Comparison of ENCODE assay signal across 8 cellular contexts in the genomic region with DNA sequence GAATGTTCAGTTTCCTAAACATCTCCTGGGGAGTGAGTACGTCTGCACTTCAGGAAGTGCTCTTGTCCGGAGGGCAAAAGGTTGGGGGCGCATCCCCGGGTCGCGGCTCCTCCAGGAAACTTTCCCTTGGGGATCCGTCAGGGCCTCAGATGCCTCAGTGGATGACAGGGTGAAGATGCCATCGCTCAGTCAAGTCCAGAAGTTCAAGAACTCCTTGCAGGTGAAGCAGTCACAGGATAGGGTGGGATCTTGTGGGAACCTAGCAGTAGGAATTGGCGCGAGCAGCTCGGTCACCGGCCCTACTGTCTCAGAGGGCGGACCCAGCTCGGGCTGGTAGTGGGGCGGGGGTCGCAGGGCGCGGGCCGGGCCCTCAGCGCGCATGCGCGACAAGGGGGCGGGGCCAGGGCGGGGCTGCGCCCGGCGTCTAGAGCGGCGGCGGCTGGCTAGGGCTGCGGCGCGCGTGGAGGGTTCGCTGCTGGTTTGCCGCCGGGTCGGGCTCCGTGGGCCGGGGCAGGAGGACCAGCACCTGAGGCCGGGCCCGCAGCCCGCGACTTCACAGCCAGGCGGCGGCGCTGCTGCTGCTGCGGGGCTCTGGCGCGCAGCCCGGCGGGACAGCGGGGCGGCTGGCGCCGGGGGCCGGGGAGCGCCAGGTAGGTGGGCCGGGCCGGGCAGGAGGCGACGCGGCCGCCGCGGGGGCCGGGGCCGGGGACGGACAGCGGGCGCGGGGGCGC. TPM values are rescaled to one million over a fixed set of nuclear protein-coding genes. Genes with fewer than 3 reads are reported as not detected.
A peak's percentile ranks its signal among the peaks of the same experiment; 100 is the strongest.
DNase-seq lines count a peak whose midpoint lies in the region; ATAC-seq, FAIRE-seq and TF ChIP-seq lines count a peak whose summit lies in the region.

A gene (plus strand): TSS at position 423 of the 731 bp plus-strand sequence. CDS start 75,191 bp downstream, outside the sequence.

- DNase-seq in GM12892 (ENCODE audit: insufficient read length) (peak; percentile 82), NAMALWA (ENCODE audit: low spot score) (peak; percentile 83), T-helper 17 cell (peak; percentile 70 to 79 (median 75)), amygdala (lab: John Stamatoyannopoulos, UW) (peak in 43 of 56 donors; percentile 26 to 89 (median 58)), right atrium auricular region (ENCODE audit: low spot score) (no peak), putamen (ENCODE audit: low spot score) (peak; percentile 67)

- peak; percentile 90 for FAIRE-seq in GM12892 (lab: Jason Lieb, UNC)

- ATAC-seq in HG02588 (IDR thresholded peaks at IDR 0.05; ENCODE audit: unreplicated experiment) = peak; percentile 78
- ATAC-seq in T-helper 17 cell = peak; percentile 74
- ATAC-seq in GM18870 (IDR thresholded peaks at IDR 0.05; ENCODE audit: unreplicated experiment) = no peak

- H3K27me3 ChIP-seq in right atrium auricular region = no peaks in the 10 kb centered on the region

- peak within 1 kb of the TSS; percentile 71 to 77 for H3K27ac ChIP-seq in right atrium auricular region

- H3K27ac Mint-ChIP-seq in T-helper 17 cell = peak within 1 kb of the TSS; percentile 98

- H3K4me1 ChIP-seq in right atrium auricular region = peaks cover 0 to 20% of the 10 kb centered on the region in 2 donors

- peak within 1 kb of the TSS; percentile 99 for H3K4me3 Mint-ChIP-seq in T-helper 17 cell

- H3K4me1 Mint-ChIP-seq in T-helper 17 cell = peaks cover 31% of the 10 kb centered on the region

- peak in 1 of 2 donors; percentile 26 for TF ChIP-seq CTCF in right atrium auricular region (IDR thresholded peaks at IDR 0.05)

- peak; percentile 70; the same call in 1 of the 2 replicates for TF ChIP-seq POLR2A in GM12892 (IDR thresholded peaks at IDR 0.05; ENCODE audit: low read depth, low read length)

- peak within 1 kb of the TSS; percentile 79 to 83 for H3K4me3 ChIP-seq in right atrium auricular region

- H3K9me3 ChIP-seq in T-helper 17 cell (ENCODE audit: control insufficient read depth, low read length, poor library complexity, severe bottlenecking) (no peaks in the 10 kb centered on the region), right atrium auricular region (peaks cover 0 to 5% of the 10 kb centered on the region in 2 donors)

- H3K36me3 ChIP-seq in right atrium auricular region = no peaks in the 10 kb centered on the region

- H3K36me3 Mint-ChIP-seq in T-helper 17 cell (ENCODE audit: low read depth) = peaks cover 8% of the 10 kb centered on the region

- H3K27me3 Mint-ChIP-seq in T-helper 17 cell = no peaks in the 10 kb centered on the region

RNA-seq across cellular contexts. Expression of the gene that starts here (rescaled TPM):
- polyA plus RNA-seq in GM12892 (2012; ENCODE audit: missing spikeins) = 22.2 TPM
- total RNA-seq in T-helper 17 cell (100 to 1,000 TPM; 109 to 110 TPM), right atrium auricular region (10 to 100 TPM; 12.7 to 18.2 TPM)

Comparison
In these comparisons a context has a peak if more than half of its experiments do, and no peak if none do; other contexts are left out.
1. RNA of the gene that starts here (total RNA-seq): 109 to 110 TPM in T-helper 17 cell; 12.7 to 18.2 TPM in right atrium auricular region; every median in the first group is over 4 times any median in the second.